33 cellular contexts compared by ENCODE assay signal in the genomic region with DNA sequence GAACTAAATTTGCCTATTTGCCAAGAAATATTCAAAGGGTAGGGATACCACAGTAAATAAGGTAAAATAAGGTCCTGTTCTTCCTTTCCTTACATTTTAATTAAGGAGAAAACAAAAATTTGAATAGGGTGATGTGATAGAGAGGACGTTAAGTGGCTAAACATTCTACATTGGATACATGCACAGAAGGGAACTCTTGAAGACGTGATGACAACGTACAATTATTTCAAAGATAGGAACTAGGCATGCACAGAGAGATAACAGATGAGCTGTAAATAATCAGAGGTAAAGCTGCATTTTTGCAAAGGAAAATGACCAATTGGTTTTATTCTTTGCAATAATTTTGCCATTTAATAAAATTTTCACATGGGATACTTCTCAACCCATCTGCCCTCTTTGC.
DNase-seq lines count a peak whose midpoint lies in the region; ATAC-seq, FAIRE-seq and TF ChIP-seq lines count a peak whose summit lies in the region.
"Had no signal": no experiment of that assay in that cellular context is flagged by ENCODE, and none has a peak within 500 bp of the region (broad histone marks: within the 10 kb centered on the region; RNA-seq: fewer than 3 reads in every experiment).

No MANE protein-coding gene starts in this region.

- H3K4me3 ChIP-seq in GM12878 = no peak overlapping the region
- no peak overlapping the region for H3K4me3 ChIP-seq in K562
- H3K4me3 ChIP-seq: A549; BLaER1; BLaER1 treated with 17β-estradiol and CSF1 and Interleukin-3, amounts not matched to agents 10 nM and 100 nM had no signal

- WGBS in GM12878 (ENCODE audit: insufficient coverage, insufficient replicate concordance, low lambda C conversion rate, missing lambda C conversion rate) = 98% methylated on average over 3 of the region's 3 CpGs
- 22% methylated on average over 3 of the region's 3 CpGs for WGBS in K562 (ENCODE audit: insufficient coverage, low coverage, missing lambda C conversion rate)

- H2AFZ ChIP-seq in GM12878 (ENCODE audit: control insufficient read depth, low read depth, low read length) = no peak overlapping the region
- no peak overlapping the region for H2AFZ ChIP-seq in K562 (ENCODE audit: low read depth, low read length)

- no peaks in the 10 kb centered on the region for H3K27me3 ChIP-seq in GM12878 (replicated peaks in 1 of 2; ENCODE audit: control insufficient read depth in 2 of 2, insufficient read depth in 2 of 2, low read length in 1 of 2)
- H3K27me3 ChIP-seq in K562 (ENCODE audit: control insufficient read depth in 2 of 2, insufficient read depth in 2 of 2, low read length in 2 of 2) = no peaks in the 10 kb centered on the region
- H3K27me3 ChIP-seq: BE2C; BLaER1; BLaER1 treated with 17β-estradiol and CSF1 and Interleukin-3, amounts not matched to agents 10 nM and 100 nM had no signal

- DNase-seq in H54 (ENCODE audit: insufficient read length, low spot score) (no peak), GM12878 (ENCODE audit: low read depth, low spot score) (no peak), K562 (ENCODE audit: extremely low read depth in 1 of 4, low spot score in 3 of 4) (no peak), RPMI8226 (no peak), Right ventricle myocardium inferior (ENCODE audit: missing footprints) (no peak)
- DNase-seq in activated CD8-positive, alpha-beta memory T cell treated with anti-CD3 and anti-CD28 coated beads, Interleukin-2, amount 50 U/mL, for 48 hours = no peak
- DNase-seq: 8988T; ACHN; AML-193; BE2C; C1 segment of cervical spinal cord; Caco-2; Calu3; CD4-positive, alpha-beta memory T cell; CD4-positive, alpha-beta T cell; CD4-positive, CD25-positive, alpha-beta regulatory T cell; CD8-positive, alpha-beta memory T cell; CD8-positive, alpha-beta T cell; COR-L47; DMS 273 treated with DMSO at 0.1 percent for 48 hours; DMS153; DMS53; DMS79; DMS79 treated with DMSO at 0.1 percent for 48 hours; DND-41; EL had no signal

- FAIRE-seq in H54 (lab: Jason Lieb, UNC) = peak; percentile 6
- peak; percentile 31 for FAIRE-seq in GM12878 (lab: Jason Lieb, UNC)
- no peak for FAIRE-seq in K562 (lab: Jason Lieb, UNC)
- FAIRE-seq: A204.1, A549, D721Med had no signal

- TF ChIP-seq CTCF in GM12878 (IDR thresholded peaks at IDR 0.05 in 2 of 3, conservative IDR thresholded peaks at IDR 0.05 in 1 of 3; ENCODE audit: control insufficient read depth in 2 of 3, extremely low read depth in 1 of 3, insufficient read depth in 1 of 3, low read depth in 3 of 3, low read length in 3 of 3) (no peak), K562 (IDR thresholded peaks at IDR 0.05 in 2 of 3, conservative IDR thresholded peaks at IDR 0.05 in 1 of 3; ENCODE audit: insufficient read depth in 2 of 3, low read depth in 1 of 3, low read length in 3 of 3) (no peak)

- TF ChIP-seq EP300 in GM12878 (IDR thresholded peaks at IDR 0.05; ENCODE audit: borderline replicate concordance in 1 of 2, control insufficient read depth in 1 of 2, low read depth in 2 of 2, low read length in 2 of 2) = no peak
- no peak for TF ChIP-seq EP300 in K562 (IDR thresholded peaks at IDR 0.05; ENCODE audit: low read length)

- H3K4me1 ChIP-seq in GM12878 (ENCODE audit: control insufficient read depth, insufficient read depth, low read length) (no peaks in the 10 kb centered on the region), K562 (replicated peaks in 1 of 2; ENCODE audit: control insufficient read depth in 2 of 2, insufficient read depth in 2 of 2, low read length in 2 of 2) (no peaks in the 10 kb centered on the region)
- H3K4me1 ChIP-seq: A549, BE2C, BLaER1, Caco-2 had no signal

- POLR2A ChIA-PET in GM12878 (lab: Charles Lee) = interaction anchor here (1.0 kb wide), 1 partner anchor 15 kb away, joined by 3 read pairs; no protein-coding TSS in a partner anchor
- POLR2A ChIA-PET in K562 (lab: Yijun Ruan, JAX) = interaction anchor here (0.6 kb wide), 1 partner anchor 69 kb away, joined by 3 read pairs; no protein-coding TSS in a partner anchor

- in situ Hi-C loops in GM12878 (cut with MboI) = no loop called here
- in situ Hi-C loops in K562 (cut with MboI) = no loop called here

- no peak overlapping the region for H3K4me2 ChIP-seq in GM12878 (ENCODE audit: control insufficient read depth, insufficient read depth)
- no peak overlapping the region for H3K4me2 ChIP-seq in K562 (ENCODE audit: insufficient read depth, low read length)
- H3K4me2 ChIP-seq: A549, BLaER1 had no signal

- ATAC-seq in GM12878 = no peak
- no peak for ATAC-seq in K562
- no peak for ATAC-seq in Right ventricle myocardium inferior
- ATAC-seq: A549; CD8-positive, alpha-beta T cell had no signal

- no peak for TF ChIP-seq RAD21 in GM12878 (IDR thresholded peaks at IDR 0.05; ENCODE audit: insufficient read depth, low read depth, low read length)
- no peak for TF ChIP-seq RAD21 in K562 (CRISPR knock-in tag; conservative IDR thresholded peaks at IDR 0.05 in 1 of 2, IDR thresholded peaks at IDR 0.05 in 1 of 2)

- H3K79me2 ChIP-seq in GM12878 (ENCODE audit: control insufficient read depth, insufficient read depth, low read length) (no peaks in the 10 kb centered on the region), K562 (ENCODE audit: control insufficient read depth, insufficient read depth, low read length) (peaks cover 20% of the 10 kb centered on the region; the same call in 2 of the 3 replicates)

- H3K36me3 ChIP-seq in GM12878 (ENCODE audit: control insufficient read depth in 2 of 2, insufficient read depth in 2 of 2, low read length in 1 of 2) (no peaks in the 10 kb centered on the region; a peak in 1 of 4 replicates), K562 (ENCODE audit: control insufficient read depth, insufficient read depth, low read length) (peaks cover 49% of the 10 kb centered on the region)
- H3K36me3 ChIP-seq: BE2C had no signal

- intact Hi-C loops in GM12878 (cut with micrococcal nuclease; ENCODE audit: unreplicated experiment) (no loop called here), K562 (cut with micrococcal nuclease) (no loop called here), Right ventricle myocardium inferior (cut with DNase I) (no loop called here)

- H3K9me3 ChIP-seq in GM12878 (replicated peaks; ENCODE audit: control insufficient read depth, insufficient read depth, low read length) (no peaks in the 10 kb centered on the region), K562 (replicated peaks; ENCODE audit: control insufficient read depth, insufficient read depth, low read depth, low read length) (no peaks in the 10 kb centered on the region)
- H3K9me3 ChIP-seq: A549, BE2C, BLaER1, Caco-2 had no signal

- RAD21 ChIA-PET in GM12878 (lab: Charles Lee; ENCODE audit: unreplicated experiment) = no interaction called here

- H4K20me1 ChIP-seq in GM12878 (ENCODE audit: control insufficient read depth, insufficient read depth) = no peaks in the 10 kb centered on the region
- H4K20me1 ChIP-seq in K562 (replicated peaks; ENCODE audit: control insufficient read depth, insufficient read depth, low read length) = no peaks in the 10 kb centered on the region

- SMC1A ChIA-PET in GM12878 (lab: Charles Lee; ENCODE audit: uncharacterized antibody, unreplicated experiment) = interaction anchor here (1.2 kb wide), 1 partner anchor 26 kb away, joined by 3 read pairs; no protein-coding TSS in a partner anchor

- CTCF ChIA-PET in GM12878 (lab: Yijun Ruan, JAX) = interaction anchor here (0.7 kb wide), 1 partner anchor 13 kb away, joined by 5 read pairs; no protein-coding TSS in a partner anchor
- CTCF ChIA-PET in K562 (lab: Yijun Ruan, JAX; ENCODE audit: low intra/inter-chr PET ratio) = no interaction called here

- H3K9ac ChIP-seq in GM12878 (ENCODE audit: control insufficient read depth, insufficient read depth, low read length) (no peak overlapping the region), K562 (ENCODE audit: insufficient read depth in 1 of 2, low read depth in 2 of 2, low read length in 2 of 2) (no peak overlapping the region; a peak in 1 of 4 replicates)
- H3K9ac ChIP-seq: BLaER1 had no signal

- TF ChIP-seq POLR2A in H54 (IDR thresholded peaks at IDR 0.05; ENCODE audit: low read depth, low read length) (no peak), GM12878 (IDR thresholded peaks at IDR 0.05; ENCODE audit: low read depth, low read length) (no peak), K562 (conservative IDR thresholded peaks at IDR 0.05) (no peak)

- H3K9me1 ChIP-seq in K562 (ENCODE audit: control insufficient read depth, insufficient read depth, low read length) = no peaks in the 10 kb centered on the region

- no peak overlapping the region for H3K27ac ChIP-seq in GM12878 (ENCODE audit: control insufficient read depth, insufficient read depth)
- H3K27ac ChIP-seq in K562 (ENCODE audit: extremely low read depth, low read depth, low read length) = no peak overlapping the region
- H3K27ac ChIP-seq: 22Rv1, A549, BLaER1, C4-2B had no signal

- BruUV-seq in GM12878 (replicated peaks; lab: Mats Ljungman, UMichigan) (no TSS peak), K562 (replicated peaks; lab: Mats Ljungman, UMichigan) (TSS peak; percentile 5)

TF ChIP-seq in GM12878, 131 proteins besides CTCF, POLR2A, EP300 and RAD21 (continues in another document):
- TF ChIP-seq MXI1 (IDR thresholded peaks at IDR 0.05; ENCODE audit: low read depth, low read length) (no peak), CREB1 (IDR thresholded peaks at IDR 0.05; ENCODE audit: low read depth) (no peak), E2F4 (IDR thresholded peaks at IDR 0.05; ENCODE audit: low read depth, low read length) (no peak), ZNF274 (IDR thresholded peaks at IDR 0.05; ENCODE audit: insufficient read depth, insufficient read length) (no peak)

TF ChIP-seq in K562, 482 proteins besides CTCF, POLR2A, EP300 and RAD21 (continues in another document):
- TF ChIP-seq SMAD4 (CRISPR knock-in tag; conservative IDR thresholded peaks at IDR 0.05) (no peak), ARID2 (IDR thresholded peaks at IDR 0.05) (no peak)
